In the genomic region with DNA sequence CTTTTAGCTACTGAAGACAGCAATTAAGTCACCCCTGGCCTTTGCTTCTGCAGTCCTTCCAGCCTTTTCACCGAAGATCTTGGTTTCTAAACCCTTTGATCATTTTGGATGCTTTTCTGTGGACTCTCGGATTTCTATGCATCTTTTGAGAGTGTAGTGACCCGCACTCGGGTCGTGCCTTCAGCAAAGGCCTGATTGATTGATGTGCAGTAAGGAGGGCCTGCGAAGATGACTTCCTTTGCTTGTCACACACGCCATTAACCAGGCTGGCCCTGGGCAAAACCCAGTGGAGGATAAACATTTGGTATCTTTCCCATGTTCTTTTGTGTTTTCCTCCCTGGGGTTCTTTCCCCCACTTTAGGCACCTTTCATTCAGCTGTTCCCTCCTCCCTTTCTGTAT, we compare ENCODE assay signal across 30 cellular contexts.
"Had no signal": no experiment of that assay in that cellular context is flagged by ENCODE, and none has a peak within 500 bp of the region (broad histone marks: within the 10 kb centered on the region; RNA-seq: fewer than 3 reads in every experiment).

No MANE protein-coding gene starts in this region.

- H3K27ac Mint-ChIP-seq: activated B cell treated with CpG ODN at 0.5 μM for 24 hours; activated CD8-positive, alpha-beta T cell treated with anti-CD3 and anti-CD28 coated beads for 36 hours; activated naive CD4-positive, alpha-beta T cell treated with anti-CD3 and anti-CD28 coated beads for 36 hours; activated naive CD4-positive, alpha-beta T cell treated with anti-CD3 and anti-CD28 coated beads, Interleukin-2, amount 50 U/mL, for 24 hours; activated naive CD8-positive, alpha-beta T cell treated with anti-CD3 and anti-CD28 coated beads for 36 hours; activated naive CD8-positive, alpha-beta T cell treated with anti-CD3 and anti-CD28 coated beads, Interleukin-2, amount 50 U/mL, for 24 hours; activated T-helper 17 cell treated with anti-CD3 and anti-CD28 coated beads, Interleukin-2, amount 50 U/mL, for 72 hours; T-cell; T-helper 2 cell treated with Interferon-gamma antibody and Interleukin-4, amounts not matched to agents 5 μg/mL and 100 μg/mL, for 36 hours had no signal

- H3K36me3 Mint-ChIP-seq: activated naive CD4-positive, alpha-beta T cell treated with anti-CD3 and anti-CD28 coated beads, Interleukin-2, amount 50 U/mL, for 24 hours; activated naive CD8-positive, alpha-beta T cell treated with anti-CD3 and anti-CD28 coated beads for 36 hours; T-cell had no signal

- H3K4me1 Mint-ChIP-seq: activated B cell treated with CpG ODN at 0.5 μM for 24 hours; activated naive CD4-positive, alpha-beta T cell treated with anti-CD3 and anti-CD28 coated beads, Interleukin-2, amount 50 U/mL, for 24 hours; activated naive CD8-positive, alpha-beta T cell treated with anti-CD3 and anti-CD28 coated beads for 36 hours; activated naive CD8-positive, alpha-beta T cell treated with anti-CD3 and anti-CD28 coated beads, Interleukin-2, amount 50 U/mL, for 24 hours; activated T-helper 17 cell treated with anti-CD3 and anti-CD28 coated beads, Interleukin-2, amount 50 U/mL, for 72 hours; T-cell had no signal

- H3K9me3 Mint-ChIP-seq: activated B cell treated with CpG ODN at 0.5 μM for 24 hours; activated CD8-positive, alpha-beta T cell treated with anti-CD3 and anti-CD28 coated beads for 36 hours; activated naive CD4-positive, alpha-beta T cell treated with anti-CD3 and anti-CD28 coated beads for 36 hours; activated naive CD4-positive, alpha-beta T cell treated with anti-CD3 and anti-CD28 coated beads, Interleukin-2, amount 50 U/mL, for 24 hours; activated naive CD8-positive, alpha-beta T cell treated with anti-CD3 and anti-CD28 coated beads for 36 hours; activated naive CD8-positive, alpha-beta T cell treated with anti-CD3 and anti-CD28 coated beads, Interleukin-2, amount 50 U/mL, for 24 hours; activated T-cell treated with anti-CD3 and anti-CD28 coated beads, Interleukin-2, amount 50 U/mL, for 4 hours; activated T-helper 17 cell treated with anti-CD3 and anti-CD28 coated beads, Interleukin-2, amount 50 U/mL, for 72 hours; T-cell; T-helper 2 cell treated with Interferon-gamma antibody and Interleukin-4, amounts not matched to agents 5 μg/mL and 100 μg/mL, for 36 hours had no signal

- ATAC-seq: activated CD4-positive, CD25-positive, alpha-beta regulatory T cell treated with anti-CD3 and anti-CD28 coated beads, Interleukin-2, amount 50 U/mL, for 24 hours; activated CD8-positive, alpha-beta T cell treated with anti-CD3 and anti-CD28 coated beads for 36 hours; activated T-cell treated with anti-CD3 and anti-CD28 coated beads, Interleukin-2, amount 50 U/mL, for 4 hours; activated T-helper 17 cell treated with anti-CD3 and anti-CD28 coated beads, Interleukin-2, amount 50 U/mL, for 72 hours; body of pancreas; gastroesophageal sphincter; T-cell; T-helper 17 cell had no signal

- H3K27me3 Mint-ChIP-seq: activated B cell treated with CpG ODN at 0.5 μM for 24 hours; activated CD8-positive, alpha-beta T cell treated with anti-CD3 and anti-CD28 coated beads for 36 hours; activated naive CD4-positive, alpha-beta T cell treated with anti-CD3 and anti-CD28 coated beads, Interleukin-2, amount 50 U/mL, for 24 hours; activated naive CD8-positive, alpha-beta T cell treated with anti-CD3 and anti-CD28 coated beads for 36 hours; activated naive CD8-positive, alpha-beta T cell treated with anti-CD3 and anti-CD28 coated beads, Interleukin-2, amount 50 U/mL, for 24 hours; T-cell had no signal

- H3K4me3 Mint-ChIP-seq: activated B cell treated with CpG ODN at 0.5 μM for 24 hours; activated CD8-positive, alpha-beta T cell treated with anti-CD3 and anti-CD28 coated beads for 36 hours; activated naive CD4-positive, alpha-beta T cell treated with anti-CD3 and anti-CD28 coated beads for 36 hours; activated naive CD4-positive, alpha-beta T cell treated with anti-CD3 and anti-CD28 coated beads, Interleukin-2, amount 50 U/mL, for 24 hours; activated naive CD8-positive, alpha-beta T cell treated with anti-CD3 and anti-CD28 coated beads for 36 hours; activated naive CD8-positive, alpha-beta T cell treated with anti-CD3 and anti-CD28 coated beads, Interleukin-2, amount 50 U/mL, for 24 hours; activated T-cell treated with anti-CD3 and anti-CD28 coated beads, Interleukin-2, amount 50 U/mL, for 4 hours; activated T-helper 17 cell treated with anti-CD3 and anti-CD28 coated beads, Interleukin-2, amount 50 U/mL, for 72 hours; T-cell; T-helper 17 cell; T-helper 2 cell treated with Interferon-gamma antibody and Interleukin-4, amounts not matched to agents 5 μg/mL and 100 μg/mL, for 36 hours had no signal

- DNase-seq: activated B cell treated with CpG ODN at 0.5 μM for 24 hours; activated CD4-positive, alpha-beta T cell treated with anti-CD3 and anti-CD28 coated beads for 48 hours; activated CD4-positive, alpha-beta T cell treated with anti-CD3 and anti-CD28 coated beads, Interleukin-2, amount 50 U/mL, for 1 hour; activated CD4-positive, alpha-beta T cell treated with anti-CD3 and anti-CD28 coated beads, Interleukin-2, amount 50 U/mL, for 48 hours; activated CD8-positive, alpha-beta memory T cell treated with anti-CD3 and anti-CD28 coated beads for 24 hours; activated CD8-positive, alpha-beta T cell treated with anti-CD3 and anti-CD28 coated beads for 36 hours; activated effector memory CD4-positive, alpha-beta T cell treated with anti-CD3 and anti-CD28 coated beads, Interleukin-2, amount 50 U/mL, for 16 hours; activated naive CD4-positive, alpha-beta T cell treated with anti-CD3 and anti-CD28 coated beads for 36 hours; activated naive CD8-positive, alpha-beta T cell treated with anti-CD3 and anti-CD28 coated beads for 36 hours; activated naive CD8-positive, alpha-beta T cell treated with anti-CD3 and anti-CD28 coated beads, Interleukin-2, amount 50 U/mL, for 24 hours; activated T-cell treated with anti-CD3 and anti-CD28 coated beads, Interleukin-2, amount 50 U/mL, for 4 hours; adrenal gland; amygdala; aorta; body of pancreas; central memory CD4-positive, alpha-beta T cell; cerebellar nuclear complex; colonic mucosa; effector CD8-positive, alpha-beta T cell; esophagus squamous epithelium; foreskin melanocyte; SW 1271; T-cell; T-helper 17 cell; T1000 had no signal
